1 cellular context compared by ENCODE assay signal in genomic region chr11:67505605-67506396, GRCh38.
TF ChIP-seq lines count a peak whose summit lies in the region.

No MANE protein-coding gene starts in this region.

TF ChIP-seq in HepG2, 621 proteins besides CTCF, POLR2A, EP300 and RAD21 (continued from another document and continues in another):
- TF ChIP-seq, protein P1, sequence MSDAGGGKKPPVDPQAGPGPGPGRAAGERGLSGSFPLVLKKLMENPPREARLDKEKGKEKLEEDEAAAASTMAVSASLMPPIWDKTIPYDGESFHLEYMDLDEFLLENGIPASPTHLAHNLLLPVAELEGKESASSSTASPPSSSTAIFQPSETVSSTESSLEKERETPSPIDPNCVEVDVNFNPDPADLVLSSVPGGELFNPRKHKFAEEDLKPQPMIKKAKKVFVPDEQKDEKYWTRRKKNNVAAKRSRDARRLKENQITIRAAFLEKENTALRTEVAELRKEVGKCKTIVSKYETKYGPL (CRISPR knock-in tag; IDR thresholded peaks at IDR 0.05), result no peak
- peak; percentile 57; the same call in 1 of the 2 replicates for TF ChIP-seq HDAC1 (CRISPR knock-in tag; IDR thresholded peaks at IDR 0.05)
- no peak; the same call in 1 of the 2 replicates for TF ChIP-seq ZNF678 (CRISPR knock-in tag; IDR thresholded peaks at IDR 0.05)
- TF ChIP-seq ZNF431 (CRISPR knock-in tag; IDR thresholded peaks at IDR 0.05; ENCODE audit: borderline replicate concordance, low read depth), result no peak
- no peak for TF ChIP-seq ZNF274 (CRISPR knock-in tag; IDR thresholded peaks at IDR 0.05)
- TF ChIP-seq, protein P2, sequence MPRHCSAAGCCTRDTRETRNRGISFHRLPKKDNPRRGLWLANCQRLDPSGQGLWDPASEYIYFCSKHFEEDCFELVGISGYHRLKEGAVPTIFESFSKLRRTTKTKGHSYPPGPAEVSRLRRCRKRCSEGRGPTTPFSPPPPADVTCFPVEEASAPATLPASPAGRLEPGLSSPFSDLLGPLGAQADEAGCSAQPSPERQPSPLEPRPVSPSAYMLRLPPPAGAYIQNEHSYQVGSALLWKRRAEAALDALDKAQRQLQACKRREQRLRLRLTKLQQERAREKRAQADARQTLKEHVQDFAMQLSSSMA (CRISPR knock-in tag; IDR thresholded peaks at IDR 0.05), result no peak
- TF ChIP-seq KLF13 (CRISPR knock-in tag; IDR thresholded peaks at IDR 0.05), result no peak; the same call in 1 of the 2 replicates
- TF ChIP-seq ZBTB26 (CRISPR knock-in tag; IDR thresholded peaks at IDR 0.05; ENCODE audit: borderline replicate concordance), result peak; percentile 14; the same call in 1 of the 2 replicates
- TF ChIP-seq, protein P3, sequence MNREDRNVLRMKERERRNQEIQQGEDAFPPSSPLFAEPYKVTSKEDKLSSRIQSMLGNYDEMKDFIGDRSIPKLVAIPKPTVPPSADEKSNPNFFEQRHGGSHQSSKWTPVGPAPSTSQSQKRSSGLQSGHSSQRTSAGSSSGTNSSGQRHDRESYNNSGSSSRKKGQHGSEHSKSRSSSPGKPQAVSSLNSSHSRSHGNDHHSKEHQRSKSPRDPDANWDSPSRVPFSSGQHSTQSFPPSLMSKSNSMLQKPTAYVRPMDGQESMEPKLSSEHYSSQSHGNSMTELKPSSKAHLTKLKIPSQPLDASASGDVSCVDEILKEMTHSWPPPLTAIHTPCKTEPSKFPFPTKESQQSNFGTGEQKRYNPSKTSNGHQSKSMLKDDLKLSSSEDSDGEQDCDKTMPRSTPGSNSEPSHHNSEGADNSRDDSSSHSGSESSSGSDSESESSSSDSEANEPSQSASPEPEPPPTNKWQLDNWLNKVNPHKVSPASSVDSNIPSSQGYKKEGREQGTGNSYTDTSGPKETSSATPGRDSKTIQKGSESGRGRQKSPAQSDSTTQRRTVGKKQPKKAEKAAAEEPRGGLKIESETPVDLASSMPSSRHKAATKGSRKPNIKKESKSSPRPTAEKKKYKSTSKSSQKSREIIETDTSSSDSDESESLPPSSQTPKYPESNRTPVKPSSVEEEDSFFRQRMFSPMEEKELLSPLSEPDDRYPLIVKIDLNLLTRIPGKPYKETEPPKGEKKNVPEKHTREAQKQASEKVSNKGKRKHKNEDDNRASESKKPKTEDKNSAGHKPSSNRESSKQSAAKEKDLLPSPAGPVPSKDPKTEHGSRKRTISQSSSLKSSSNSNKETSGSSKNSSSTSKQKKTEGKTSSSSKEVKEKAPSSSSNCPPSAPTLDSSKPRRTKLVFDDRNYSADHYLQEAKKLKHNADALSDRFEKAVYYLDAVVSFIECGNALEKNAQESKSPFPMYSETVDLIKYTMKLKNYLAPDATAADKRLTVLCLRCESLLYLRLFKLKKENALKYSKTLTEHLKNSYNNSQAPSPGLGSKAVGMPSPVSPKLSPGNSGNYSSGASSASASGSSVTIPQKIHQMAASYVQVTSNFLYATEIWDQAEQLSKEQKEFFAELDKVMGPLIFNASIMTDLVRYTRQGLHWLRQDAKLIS (CRISPR knock-in tag; IDR thresholded peaks at IDR 0.05), result no peak
- TF ChIP-seq RXRB (CRISPR knock-in tag; IDR thresholded peaks at IDR 0.05; ENCODE audit: borderline replicate concordance), result peak; percentile 54; the same call in 1 of the 2 replicates
- no peak; the same call in 1 of the 2 replicates for TF ChIP-seq ZNF839 (CRISPR knock-in tag; IDR thresholded peaks at IDR 0.05; ENCODE audit: borderline replicate concordance)
- peak; percentile 39; the same call in 1 of the 2 replicates for TF ChIP-seq TAF1 (CRISPR knock-in tag; IDR thresholded peaks at IDR 0.05)
- TF ChIP-seq SP2 (CRISPR knock-in tag; IDR thresholded peaks at IDR 0.05), result peak; percentile 37; the same call in 1 of the 2 replicates
- 0 out of 2 replicates have a peak, but pooled peaks have one; percentile 9 for TF ChIP-seq ZNF451 (CRISPR knock-in tag; IDR thresholded peaks at IDR 0.05)
- TF ChIP-seq, protein P4, sequence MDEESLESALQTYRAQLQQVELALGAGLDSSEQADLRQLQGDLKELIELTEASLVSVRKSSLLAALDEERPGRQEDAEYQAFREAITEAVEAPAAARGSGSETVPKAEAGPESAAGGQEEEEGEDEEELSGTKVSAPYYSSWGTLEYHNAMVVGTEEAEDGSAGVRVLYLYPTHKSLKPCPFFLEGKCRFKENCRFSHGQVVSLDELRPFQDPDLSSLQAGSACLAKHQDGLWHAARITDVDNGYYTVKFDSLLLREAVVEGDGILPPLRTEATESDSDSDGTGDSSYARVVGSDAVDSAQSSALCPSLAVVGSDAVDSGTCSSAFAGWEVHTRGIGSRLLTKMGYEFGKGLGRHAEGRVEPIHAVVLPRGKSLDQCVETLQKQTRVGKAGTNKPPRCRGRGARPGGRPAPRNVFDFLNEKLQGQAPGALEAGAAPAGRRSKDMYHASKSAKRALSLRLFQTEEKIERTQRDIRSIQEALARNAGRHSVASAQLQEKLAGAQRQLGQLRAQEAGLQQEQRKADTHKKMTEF (CRISPR knock-in tag; IDR thresholded peaks at IDR 0.05), result peak; percentile 60
- TF ChIP-seq, protein P5, sequence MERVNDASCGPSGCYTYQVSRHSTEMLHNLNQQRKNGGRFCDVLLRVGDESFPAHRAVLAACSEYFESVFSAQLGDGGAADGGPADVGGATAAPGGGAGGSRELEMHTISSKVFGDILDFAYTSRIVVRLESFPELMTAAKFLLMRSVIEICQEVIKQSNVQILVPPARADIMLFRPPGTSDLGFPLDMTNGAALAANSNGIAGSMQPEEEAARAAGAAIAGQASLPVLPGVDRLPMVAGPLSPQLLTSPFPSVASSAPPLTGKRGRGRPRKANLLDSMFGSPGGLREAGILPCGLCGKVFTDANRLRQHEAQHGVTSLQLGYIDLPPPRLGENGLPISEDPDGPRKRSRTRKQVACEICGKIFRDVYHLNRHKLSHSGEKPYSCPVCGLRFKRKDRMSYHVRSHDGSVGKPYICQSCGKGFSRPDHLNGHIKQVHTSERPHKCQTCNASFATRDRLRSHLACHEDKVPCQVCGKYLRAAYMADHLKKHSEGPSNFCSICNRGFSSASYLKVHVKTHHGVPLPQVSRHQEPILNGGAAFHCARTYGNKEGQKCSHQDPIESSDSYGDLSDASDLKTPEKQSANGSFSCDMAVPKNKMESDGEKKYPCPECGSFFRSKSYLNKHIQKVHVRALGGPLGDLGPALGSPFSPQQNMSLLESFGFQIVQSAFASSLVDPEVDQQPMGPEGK (CRISPR knock-in tag; IDR thresholded peaks at IDR 0.05), result peak; percentile 46
- 0 out of 2 replicates have a peak, but pooled peaks have one; percentile 50 for TF ChIP-seq ZBTB42 (CRISPR knock-in tag; IDR thresholded peaks at IDR 0.05)
- no peak for TF ChIP-seq RBM22 (optimal IDR thresholded peaks at IDR 0.05; ENCODE audit: low read length)
- peak; percentile 23; the same call in 1 of the 2 replicates for TF ChIP-seq GATAD1 (CRISPR knock-in tag; IDR thresholded peaks at IDR 0.05)
- TF ChIP-seq NONO (IDR thresholded peaks at IDR 0.05), result no peak
- TF ChIP-seq NONO (CRISPR knock-in tag; conservative IDR thresholded peaks at IDR 0.05), result 0 out of 2 replicates have a peak, but pooled peaks have one; percentile 69
- 0 out of 2 replicates have a peak, but pooled peaks have one; percentile 23 for TF ChIP-seq ZNF251 (CRISPR knock-in tag; IDR thresholded peaks at IDR 0.05)
- no peak for TF ChIP-seq JARID2 (CRISPR knock-in tag; IDR thresholded peaks at IDR 0.05; ENCODE audit: insufficient replicate concordance)
- TF ChIP-seq ZNF792 (CRISPR knock-in tag; IDR thresholded peaks at IDR 0.05), result 0 out of 2 replicates have a peak, but pooled peaks have one; percentile 22
- TF ChIP-seq GTF2F1 (IDR thresholded peaks at IDR 0.05; ENCODE audit: low read length), result no peak
- TF ChIP-seq GABPB1 (CRISPR knock-in tag; IDR thresholded peaks at IDR 0.05), result peak; percentile 68
- TF ChIP-seq RXRA (CRISPR knock-in tag; IDR thresholded peaks at IDR 0.05), result peak; percentile 68
- TF ChIP-seq, protein P6, sequence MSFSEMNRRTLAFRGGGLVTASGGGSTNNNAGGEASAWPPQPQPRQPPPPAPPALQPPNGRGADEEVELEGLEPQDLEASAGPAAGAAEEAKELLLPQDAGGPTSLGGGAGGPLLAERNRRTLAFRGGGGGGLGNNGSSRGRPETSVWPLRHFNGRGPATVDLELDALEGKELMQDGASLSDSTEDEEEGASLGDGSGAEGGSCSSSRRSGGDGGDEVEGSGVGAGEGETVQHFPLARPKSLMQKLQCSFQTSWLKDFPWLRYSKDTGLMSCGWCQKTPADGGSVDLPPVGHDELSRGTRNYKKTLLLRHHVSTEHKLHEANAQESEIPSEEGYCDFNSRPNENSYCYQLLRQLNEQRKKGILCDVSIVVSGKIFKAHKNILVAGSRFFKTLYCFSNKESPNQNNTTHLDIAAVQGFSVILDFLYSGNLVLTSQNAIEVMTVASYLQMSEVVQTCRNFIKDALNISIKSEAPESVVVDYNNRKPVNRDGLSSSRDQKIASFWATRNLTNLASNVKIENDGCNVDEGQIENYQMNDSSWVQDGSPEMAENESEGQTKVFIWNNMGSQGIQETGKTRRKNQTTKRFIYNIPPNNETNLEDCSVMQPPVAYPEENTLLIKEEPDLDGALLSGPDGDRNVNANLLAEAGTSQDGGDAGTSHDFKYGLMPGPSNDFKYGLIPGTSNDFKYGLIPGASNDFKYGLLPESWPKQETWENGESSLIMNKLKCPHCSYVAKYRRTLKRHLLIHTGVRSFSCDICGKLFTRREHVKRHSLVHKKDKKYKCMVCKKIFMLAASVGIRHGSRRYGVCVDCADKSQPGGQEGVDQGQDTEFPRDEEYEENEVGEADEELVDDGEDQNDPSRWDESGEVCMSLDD (CRISPR knock-in tag; IDR thresholded peaks at IDR 0.05; ENCODE audit: borderline replicate concordance), result no peak
- TF ChIP-seq ZNF282 (IDR thresholded peaks at IDR 0.05; ENCODE audit: partially characterized antibody), result no peak
- peak; percentile 75 for TF ChIP-seq ZMYM2 (CRISPR knock-in tag; IDR thresholded peaks at IDR 0.05)
- 0 out of 2 replicates have a peak, but pooled peaks have one; percentile 58 for TF ChIP-seq ZNF598 (CRISPR knock-in tag; IDR thresholded peaks at IDR 0.05; ENCODE audit: borderline replicate concordance)
- peak; percentile 61; the same call in 1 of the 2 replicates for TF ChIP-seq ZNF614 (CRISPR knock-in tag; IDR thresholded peaks at IDR 0.05; ENCODE audit: borderline replicate concordance)
- TF ChIP-seq, protein P7, sequence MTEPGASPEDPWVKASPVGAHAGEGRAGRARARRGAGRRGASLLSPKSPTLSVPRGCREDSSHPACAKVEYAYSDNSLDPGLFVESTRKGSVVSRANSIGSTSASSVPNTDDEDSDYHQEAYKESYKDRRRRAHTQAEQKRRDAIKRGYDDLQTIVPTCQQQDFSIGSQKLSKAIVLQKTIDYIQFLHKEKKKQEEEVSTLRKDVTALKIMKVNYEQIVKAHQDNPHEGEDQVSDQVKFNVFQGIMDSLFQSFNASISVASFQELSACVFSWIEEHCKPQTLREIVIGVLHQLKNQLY (CRISPR knock-in tag; IDR thresholded peaks at IDR 0.05), result no peak
- TF ChIP-seq CREM (IDR thresholded peaks at IDR 0.05), result peak; percentile 36; the same call in 1 of the 2 replicates
- no peak for TF ChIP-seq CREM (CRISPR knock-in tag; IDR thresholded peaks at IDR 0.05)
- TF ChIP-seq ARNTL (CRISPR knock-in tag; IDR thresholded peaks at IDR 0.05), result peak; percentile 51; the same call in 1 of the 2 replicates
- peak; percentile 22; the same call in 1 of the 2 replicates for TF ChIP-seq MYC (CRISPR knock-in tag; IDR thresholded peaks at IDR 0.05; ENCODE audit: borderline replicate concordance)
- TF ChIP-seq DMAP1 (CRISPR knock-in tag; IDR thresholded peaks at IDR 0.05), result peak; percentile 35; the same call in 1 of the 2 replicates
- TF ChIP-seq ZNF83 (CRISPR knock-in tag; IDR thresholded peaks at IDR 0.05; ENCODE audit: borderline replicate concordance), result peak; percentile 68; the same call in 1 of the 2 replicates
- TF ChIP-seq RFXAP (CRISPR knock-in tag; IDR thresholded peaks at IDR 0.05; ENCODE audit: borderline replicate concordance), result 0 out of 2 replicates have a peak, but pooled peaks have one; percentile 16
- peak; percentile 40; the same call in 1 of the 2 replicates for TF ChIP-seq ZMYM4 (CRISPR knock-in tag; IDR thresholded peaks at IDR 0.05)
- no peak for TF ChIP-seq KLF15 (CRISPR knock-in tag; IDR thresholded peaks at IDR 0.05; ENCODE audit: borderline replicate concordance)
- TF ChIP-seq SNAPC2 (CRISPR knock-in tag; IDR thresholded peaks at IDR 0.05), result peak; percentile 36; the same call in 1 of the 2 replicates
- TF ChIP-seq ZNF605 (CRISPR knock-in tag; IDR thresholded peaks at IDR 0.05), result peak; percentile 87
